In the genomic region with DNA sequence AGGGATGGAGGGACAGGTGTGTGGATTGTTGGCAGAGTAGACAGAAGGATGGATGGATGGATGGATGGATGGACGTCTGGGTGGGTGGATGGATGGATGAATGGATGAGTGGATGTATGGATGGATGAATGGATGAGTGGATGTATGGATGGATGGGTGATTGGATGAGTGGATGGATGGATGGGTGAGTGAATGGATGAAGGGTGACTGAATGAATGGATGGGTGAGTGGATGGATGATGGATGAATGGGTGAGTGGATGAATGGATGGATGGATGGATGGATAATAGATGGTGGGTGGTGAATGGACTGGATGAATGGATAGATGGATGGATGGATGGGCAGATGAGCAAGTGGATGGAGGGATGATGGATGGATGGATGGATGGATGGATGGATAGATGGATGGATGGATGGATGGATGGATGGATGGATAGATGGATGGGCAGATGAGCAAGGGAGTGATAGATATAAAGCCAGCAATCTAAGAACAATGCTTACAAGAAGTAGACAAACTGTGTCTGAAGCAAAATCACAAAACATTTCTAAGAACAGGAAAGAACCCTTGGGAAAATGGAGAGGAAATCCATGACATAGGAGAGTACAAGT, we compare ENCODE assay signal across 24 cellular contexts.
DNase-seq lines count a peak whose midpoint lies in the region; ATAC-seq, FAIRE-seq and TF ChIP-seq lines count a peak whose summit lies in the region.
"Had no signal": no experiment of that assay in that cellular context is flagged by ENCODE, and none has a peak within 500 bp of the region (broad histone marks: within the 10 kb centered on the region; RNA-seq: fewer than 3 reads in every experiment).

No MANE protein-coding gene starts in this region.

- CTCF ChIA-PET in GM12878 (lab: Yijun Ruan, JAX): no interaction called here

- H3K4me1 ChIP-seq in BLaER1 (peaks cover 63% of the 10 kb centered on the region), GM12878 (ENCODE audit: control insufficient read depth, insufficient read depth, low read length) (peaks cover 22% of the 10 kb centered on the region)
- no peaks in the 10 kb centered on the region for H3K4me1 ChIP-seq in CD4-positive, CD25-positive, alpha-beta regulatory T cell (ENCODE audit: control insufficient read depth, insufficient read depth, low read length, poor library complexity, severe bottlenecking)
- H3K4me1 ChIP-seq: A549, BE2C had no signal

- WGBS in GM12878 (ENCODE audit: insufficient coverage, insufficient replicate concordance, low lambda C conversion rate, missing lambda C conversion rate): 14% methylated on average over 1 of the region's 1 CpG

- H3K9ac ChIP-seq in BLaER1: no peak overlapping the region
- no peak overlapping the region for H3K9ac ChIP-seq in GM12878 (ENCODE audit: control insufficient read depth, insufficient read depth, low read length)

- H3K4me3 ChIP-seq in BLaER1: no peak overlapping the region
- no peak overlapping the region for H3K4me3 ChIP-seq in CD4-positive, CD25-positive, alpha-beta regulatory T cell (ENCODE audit: low read depth, low read length)
- H3K4me3 ChIP-seq in GM12878: no peak overlapping the region
- H3K4me3 ChIP-seq: A549 had no signal

- no peak for DNase-seq in CD4-positive, CD25-positive, alpha-beta regulatory T cell
- DNase-seq in GM12878 (ENCODE audit: low read depth, low spot score) (no peak), endothelial cell (ENCODE audit: low spot score) (no peak), D341Med (ENCODE audit: low spot score) (no peak), NCI-H1048 (lab: John Stamatoyannopoulos, UW) (no peak), activated gamma-delta T cell treated with Interleukin-2 at 50 U/mL for 16 hours (no peak)
- DNase-seq: 8988T; ACHN; AML-193; BE2C; CD4-positive, alpha-beta T cell; CD8-positive, alpha-beta memory T cell; DMS53; DMS79 treated with DMSO at 0.1 percent for 48 hours; GF-D8; GOT3; H7; HCEC 1CT had no signal

- peaks cover 36% of the 10 kb centered on the region for H3K79me2 ChIP-seq in GM12878 (ENCODE audit: control insufficient read depth, insufficient read depth, low read length)

- H3K36me3 ChIP-seq in BLaER1: peaks cover 43% of the 10 kb centered on the region
- no peaks in the 10 kb centered on the region for H3K36me3 ChIP-seq in CD4-positive, CD25-positive, alpha-beta regulatory T cell (ENCODE audit: control insufficient read depth, insufficient read depth, low read length)
- peaks cover 0 to 2% of the 10 kb centered on the region in 2 experiments; a peak in 2 of 4 replicates for H3K36me3 ChIP-seq in GM12878 (ENCODE audit: control insufficient read depth in 2 of 2, insufficient read depth in 2 of 2, low read length in 1 of 2)
- H3K36me3 ChIP-seq: BE2C had no signal

- in situ Hi-C loops in GM12878 (cut with MboI): no loop called here

- ATAC-seq in CD4-positive, CD25-positive, alpha-beta regulatory T cell (ENCODE audit: low read depth in 2 of 2): no peak
- no peak for ATAC-seq in GM12878
- no peak for ATAC-seq in GM18517 (IDR thresholded peaks at IDR 0.05; ENCODE audit: unreplicated experiment)
- ATAC-seq: A549 had no signal

- H3K27ac Mint-ChIP-seq in CD4-positive, CD25-positive, alpha-beta regulatory T cell: peak overlapping the region in 2 of 3 donors; percentile 48 to 95
- H3K27ac Mint-ChIP-seq in endothelial cell (ENCODE audit: unreplicated experiment): no peak overlapping the region
- H3K27ac Mint-ChIP-seq: CD4-positive, alpha-beta T cell; CD8-positive, alpha-beta memory T cell had no signal

- H3K27ac ChIP-seq in BLaER1 (no peak overlapping the region), GM12878 (ENCODE audit: control insufficient read depth, insufficient read depth) (no peak overlapping the region)
- H3K27ac ChIP-seq in CD4-positive, CD25-positive, alpha-beta regulatory T cell (ENCODE audit: insufficient read depth, low read length, poor library complexity, severe bottlenecking): no peak overlapping the region
- H3K27ac ChIP-seq: A549, C4-2B had no signal

- no TSS peak for BruUV-seq in GM12878 (replicated peaks; lab: Mats Ljungman, UMichigan)

- H3K4me2 ChIP-seq in BLaER1: peak overlapping the region; percentile 85
- no peak overlapping the region for H3K4me2 ChIP-seq in GM12878 (ENCODE audit: control insufficient read depth, insufficient read depth)
- H3K4me2 ChIP-seq: A549 had no signal

- H3K27me3 ChIP-seq in BLaER1: no peaks in the 10 kb centered on the region
- H3K27me3 ChIP-seq in CD4-positive, CD25-positive, alpha-beta regulatory T cell (ENCODE audit: control insufficient read depth, insufficient read depth, low read length): no peaks in the 10 kb centered on the region
- H3K27me3 ChIP-seq in GM12878 (replicated peaks in 1 of 2; ENCODE audit: control insufficient read depth in 2 of 2, insufficient read depth in 2 of 2, low read length in 1 of 2): no peaks in the 10 kb centered on the region
- H3K27me3 ChIP-seq: BE2C had no signal

- TF ChIP-seq RAD21 in GM12878 (IDR thresholded peaks at IDR 0.05; ENCODE audit: insufficient read depth, low read depth, low read length): no peak

- no peak overlapping the region for H3K4me3 Mint-ChIP-seq in CD4-positive, CD25-positive, alpha-beta regulatory T cell
- peak overlapping the region; percentile 8 for H3K4me3 Mint-ChIP-seq in endothelial cell (ENCODE audit: unreplicated experiment)
- H3K4me3 Mint-ChIP-seq: CD4-positive, alpha-beta T cell; CD8-positive, alpha-beta memory T cell had no signal

- no peak for TF ChIP-seq EP300 in GM12878 (IDR thresholded peaks at IDR 0.05; ENCODE audit: borderline replicate concordance in 1 of 2, control insufficient read depth in 1 of 2, low read depth in 2 of 2, low read length in 2 of 2)

- H3K27me3 Mint-ChIP-seq in CD4-positive, CD25-positive, alpha-beta regulatory T cell: peaks cover 5% of the 10 kb centered on the region
- peaks cover 3% of the 10 kb centered on the region for H3K27me3 Mint-ChIP-seq in endothelial cell (ENCODE audit: unreplicated experiment)

- no peak for FAIRE-seq in GM12878 (lab: Jason Lieb, UNC)
- FAIRE-seq: A549, GM12892, GM19239 had no signal

- no peak overlapping the region for H2AFZ ChIP-seq in GM12878 (ENCODE audit: control insufficient read depth, low read depth, low read length)

- H4K20me1 ChIP-seq in BLaER1 (peaks cover 100% of the 10 kb centered on the region), GM12878 (ENCODE audit: control insufficient read depth, insufficient read depth) (no peaks in the 10 kb centered on the region; the same call in 1 of the 2 replicates)

- H3K9me3 ChIP-seq in BLaER1: no peaks in the 10 kb centered on the region
- no peaks in the 10 kb centered on the region for H3K9me3 ChIP-seq in CD4-positive, CD25-positive, alpha-beta regulatory T cell (ENCODE audit: control insufficient read depth in 2 of 2, low read length in 2 of 2)
- H3K9me3 ChIP-seq in GM12878 (replicated peaks; ENCODE audit: control insufficient read depth, insufficient read depth, low read length): no peaks in the 10 kb centered on the region
- H3K9me3 ChIP-seq: A549, BE2C had no signal

- TF ChIP-seq CTCF in GM12878 (IDR thresholded peaks at IDR 0.05 in 2 of 3, conservative IDR thresholded peaks at IDR 0.05 in 1 of 3; ENCODE audit: control insufficient read depth in 2 of 3, extremely low read depth in 1 of 3, insufficient read depth in 1 of 3, low read depth in 3 of 3, low read length in 3 of 3) (no peak), endothelial cell (IDR thresholded peaks at IDR 0.05; ENCODE audit: unreplicated experiment) (no peak)

- no peaks in the 10 kb centered on the region for H3K4me1 Mint-ChIP-seq in CD4-positive, CD25-positive, alpha-beta regulatory T cell
- no peaks in the 10 kb centered on the region for H3K4me1 Mint-ChIP-seq in endothelial cell (ENCODE audit: unreplicated experiment)

- TF ChIP-seq POLR2A in GM12878 (IDR thresholded peaks at IDR 0.05; ENCODE audit: low read depth, low read length): no peak

- SMC1A ChIA-PET in GM12878 (lab: Charles Lee; ENCODE audit: uncharacterized antibody, unreplicated experiment): no interaction called here

- RAD21 ChIA-PET in GM12878 (lab: Charles Lee; ENCODE audit: unreplicated experiment): no interaction called here

- POLR2A ChIA-PET in GM12878 (lab: Charles Lee): no interaction called here

- H3K9me3 Mint-ChIP-seq in CD4-positive, CD25-positive, alpha-beta regulatory T cell: peaks cover 0 to 6% (median 0%) of the 10 kb centered on the region in 7 donors
- H3K9me3 Mint-ChIP-seq in endothelial cell (ENCODE audit: unreplicated experiment): no peaks in the 10 kb centered on the region
- H3K9me3 Mint-ChIP-seq: CD4-positive, alpha-beta T cell; CD8-positive, alpha-beta memory T cell had no signal

- intact Hi-C loops in GM12878 (cut with micrococcal nuclease; ENCODE audit: unreplicated experiment): no loop called here

- no peaks in the 10 kb centered on the region for H3K36me3 Mint-ChIP-seq in CD4-positive, CD25-positive, alpha-beta regulatory T cell
- H3K36me3 Mint-ChIP-seq in endothelial cell (ENCODE audit: low read depth, unreplicated experiment): peaks cover 7% of the 10 kb centered on the region
- H3K36me3 Mint-ChIP-seq: CD8-positive, alpha-beta memory T cell had no signal

TF ChIP-seq in GM12878, 131 proteins besides CTCF, POLR2A, EP300 and RAD21:
- peak; percentile 63; the same call in 1 of the 2 replicates for TF ChIP-seq HDGF (IDR thresholded peaks at IDR 0.05)
- TF ChIP-seq RAD51 (IDR thresholded peaks at IDR 0.05): no peak
TF ChIP-seq in GM12878: peak in this region for 1.
